1 cellular context compared by ENCODE assay signal in genomic region chr2:130368786-130369185, GRCh38.
TF ChIP-seq lines count a peak whose summit lies in the region.

No MANE protein-coding gene starts in this region.

TF ChIP-seq in H1, 55 proteins besides CTCF, POLR2A, EP300 and RAD21:
- TF ChIP-seq SP2 (IDR thresholded peaks at IDR 0.05; ENCODE audit: low read length) (no peak), CHD2 (IDR thresholded peaks at IDR 0.05; ENCODE audit: low read length) (no peak)
- TF ChIP-seq, protein P1, sequence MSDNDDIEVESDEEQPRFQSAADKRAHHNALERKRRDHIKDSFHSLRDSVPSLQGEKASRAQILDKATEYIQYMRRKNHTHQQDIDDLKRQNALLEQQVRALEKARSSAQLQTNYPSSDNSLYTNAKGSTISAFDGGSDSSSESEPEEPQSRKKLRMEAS (IDR thresholded peaks at IDR 0.05), result no peak
TF ChIP-seq in H1: peak in this region for 0.
